8 cellular contexts compared by ENCODE assay signal in the genomic region with DNA sequence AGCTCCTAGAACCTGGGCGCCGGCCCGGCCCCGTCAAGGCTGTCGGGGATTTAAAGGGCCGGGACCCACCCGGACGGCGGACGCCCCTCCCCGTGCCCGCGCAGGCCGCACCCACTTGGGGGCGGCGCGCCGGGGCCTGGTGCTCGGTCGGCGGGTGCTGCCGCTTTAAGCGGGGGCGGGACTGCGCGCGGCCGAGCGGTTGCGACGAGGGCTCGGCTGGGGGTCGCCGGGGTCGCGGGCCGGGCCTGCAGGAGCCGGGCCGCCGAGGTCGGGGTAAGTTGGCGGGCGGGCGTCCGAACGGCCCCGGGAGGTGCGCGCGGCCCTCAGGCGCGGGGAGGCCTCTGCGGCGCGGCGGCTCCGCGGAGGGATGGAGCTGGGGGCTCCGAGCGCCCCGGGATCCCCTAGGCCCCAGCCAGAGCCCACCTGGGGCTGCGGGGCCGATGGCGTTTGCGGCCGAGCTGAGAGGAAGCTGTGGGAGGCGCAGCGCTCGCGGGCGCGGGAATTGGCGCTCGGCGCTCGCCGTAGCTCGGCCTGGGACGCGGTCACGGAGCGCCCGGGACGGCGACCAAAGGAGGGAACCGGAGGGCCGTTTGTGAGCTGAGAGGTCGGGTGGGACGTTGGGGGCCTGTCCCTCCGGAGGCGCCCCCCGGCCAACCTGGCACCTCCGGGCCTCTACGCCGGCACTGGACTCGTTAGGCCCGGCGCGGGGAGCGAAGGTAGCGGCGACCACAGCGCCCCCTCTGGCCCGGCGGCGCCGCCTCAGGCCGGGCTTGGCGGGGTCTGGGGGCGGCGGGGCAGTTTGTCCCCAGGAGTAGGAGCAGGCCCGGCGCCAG. TPM values are rescaled to one million over a fixed set of nuclear protein-coding genes. Genes with fewer than 3 reads are reported as not detected.
DNase-seq lines count a peak whose midpoint lies in the region; ATAC-seq and TF ChIP-seq lines count a peak whose summit lies in the region.

TSS of gene TRRAP (plus strand) at position 168 of the 833 bp plus-strand sequence. CDS start 2,619 bp downstream, outside the sequence.

- H3K27ac Mint-ChIP-seq in Caco-2 (ENCODE audit: unreplicated experiment), result no peak within 1 kb of the TSS
- H3K27ac Mint-ChIP-seq in nephron progenitor cell, result no peak within 1 kb of the TSS
- H3K27ac Mint-ChIP-seq in stimulated activated naive CD8-positive, alpha-beta T cell treated with anti-CD3 and anti-CD28 coated beads, Interleukin-15, amount 100 ng/mL, for 72 hours, result peak within 1 kb of the TSS; percentile 98 to 99

- POLR2A ChIA-PET in Caco-2 (lab: Charles Lee), result interaction anchor here (0.7 kb wide), 1 partner anchor 816 kb away, joined by 8 read pairs; no protein-coding TSS in a partner anchor

- CTCF ChIA-PET in Caco-2 (lab: Charles Lee), result interaction anchor here (0.6 kb wide), 1 partner anchor 160 kb away, joined by 3 read pairs; no protein-coding TSS in a partner anchor

- peak within 1 kb of the TSS; percentile 86 for H3K4me3 Mint-ChIP-seq in Caco-2 (ENCODE audit: unreplicated experiment)
- peak within 1 kb of the TSS; percentile 94 for H3K4me3 Mint-ChIP-seq in nephron progenitor cell
- H3K4me3 Mint-ChIP-seq in stimulated activated naive CD8-positive, alpha-beta T cell treated with anti-CD3 and anti-CD28 coated beads, Interleukin-15, amount 100 ng/mL, for 72 hours, result peak within 1 kb of the TSS; percentile 91 to 96

- H3K4me3 ChIP-seq in Caco-2 (ENCODE audit: low read depth, low read length) (peak within 1 kb of the TSS; percentile 99), fibroblast of the aortic adventitia (ENCODE audit: low read depth, low read length) (peak within 1 kb of the TSS; percentile 94)

- H3K27me3 ChIP-seq in Caco-2 (replicated peaks; ENCODE audit: control insufficient read depth, insufficient read depth, low read length), result no peaks in the 10 kb centered on the region

- TF ChIP-seq CTCF in Caco-2 (IDR thresholded peaks at IDR 0.05; ENCODE audit: insufficient read depth in 1 of 2, low read depth in 1 of 2, low read length in 1 of 2, severe bottlenecking in 1 of 2, unreplicated experiment in 1 of 2) (peak; percentile 74 to 91), fibroblast of the aortic adventitia (IDR thresholded peaks at IDR 0.05; ENCODE audit: insufficient read depth, low read length) (peak; percentile 66), nephron progenitor cell (IDR thresholded peaks at IDR 0.05) (peak; percentile 96)

- BruUV-seq in Caco-2 (replicated peaks; lab: Mats Ljungman, UMichigan), result TSS peak; percentile 81

- intact Hi-C loops in Caco-2 (cut with micrococcal nuclease; ENCODE audit: unreplicated experiment), result no loop called here

- ATAC-seq in GM19397 (IDR thresholded peaks at IDR 0.05; ENCODE audit: unreplicated experiment), result peak; percentile 82
- ATAC-seq in HG03571 (IDR thresholded peaks at IDR 0.05; ENCODE audit: unreplicated experiment), result peak; percentile 60
- ATAC-seq in stimulated activated naive CD8-positive, alpha-beta T cell treated with anti-CD3 and anti-CD28 coated beads, Interleukin-15, amount 100 ng/mL, for 72 hours, result peak; percentile 83

- no peaks in the 10 kb centered on the region for H3K4me1 ChIP-seq in Caco-2

- no peaks in the 10 kb centered on the region; the same call in 1 of the 2 replicates for H3K36me3 ChIP-seq in Caco-2 (ENCODE audit: control insufficient read depth, insufficient read depth, low read length)

- no peaks in the 10 kb centered on the region for H3K9me3 Mint-ChIP-seq in Caco-2 (ENCODE audit: unreplicated experiment)
- no peaks in the 10 kb centered on the region for H3K9me3 Mint-ChIP-seq in nephron progenitor cell
- H3K9me3 Mint-ChIP-seq in stimulated activated naive CD8-positive, alpha-beta T cell treated with anti-CD3 and anti-CD28 coated beads, Interleukin-15, amount 100 ng/mL, for 72 hours, result no peaks in the 10 kb centered on the region

- H3K36me3 Mint-ChIP-seq in Caco-2 (ENCODE audit: insufficient read depth, unreplicated experiment), result peaks cover 34% of the 10 kb centered on the region
- H3K36me3 Mint-ChIP-seq in nephron progenitor cell (ENCODE audit: low read depth), result peaks cover 19% of the 10 kb centered on the region

- H3K4me1 Mint-ChIP-seq in Caco-2 (ENCODE audit: low read depth, unreplicated experiment) (no peaks in the 10 kb centered on the region), nephron progenitor cell (peaks cover 26% of the 10 kb centered on the region)
- peaks cover 10% of the 10 kb centered on the region for H3K4me1 Mint-ChIP-seq in stimulated activated naive CD8-positive, alpha-beta T cell treated with anti-CD3 and anti-CD28 coated beads, Interleukin-15, amount 100 ng/mL, for 72 hours

- H3K27me3 Mint-ChIP-seq in Caco-2 (ENCODE audit: insufficient read depth, unreplicated experiment), result no peaks in the 10 kb centered on the region
- H3K27me3 Mint-ChIP-seq in nephron progenitor cell (ENCODE audit: low read depth, poor library complexity), result peaks cover 5% of the 10 kb centered on the region
- peaks cover 17% of the 10 kb centered on the region for H3K27me3 Mint-ChIP-seq in stimulated activated naive CD8-positive, alpha-beta T cell treated with anti-CD3 and anti-CD28 coated beads, Interleukin-15, amount 100 ng/mL, for 72 hours

- no peaks in the 10 kb centered on the region for H3K9me3 ChIP-seq in Caco-2

- DNase-seq in Caco-2 (peak; percentile 67 to 87), fibroblast of the aortic adventitia (ENCODE audit: low read depth) (peak; percentile 64), nephron progenitor cell (peak; percentile 84)
- DNase-seq in activated effector memory CD4-positive, alpha-beta T cell treated with Interleukin-2 at 50 U/mL for 16 hours, result peak; percentile 68
- DNase-seq in stimulated activated naive CD8-positive, alpha-beta T cell treated with anti-CD3 and anti-CD28 coated beads, Interleukin-15, amount 100 ng/mL, for 72 hours, result peak; percentile 86

TF ChIP-seq in PFSK-1, 5 proteins besides CTCF, POLR2A, EP300 and RAD21:
- TF ChIP-seq FOXP2 (optimal IDR thresholded peaks at IDR 0.05; ENCODE audit: borderline replicate concordance, extremely low read depth, extremely low read length, insufficient read depth), result peak; percentile 17
- peak; percentile 26; the same call in 1 of the 2 replicates for TF ChIP-seq TAF1 (IDR thresholded peaks at IDR 0.05; ENCODE audit: borderline replicate concordance, insufficient read depth, low read length)
- peak; percentile 24; the same call in 1 of the 2 replicates for TF ChIP-seq SIN3A (IDR thresholded peaks at IDR 0.05; ENCODE audit: borderline replicate concordance, insufficient read depth, low read length)
- TF ChIP-seq POLR2AphosphoS5 (IDR thresholded peaks at IDR 0.05; ENCODE audit: low read depth, low read length), result peak; percentile 52; the same call in 1 of the 2 replicates
- TF ChIP-seq, protein P1, sequence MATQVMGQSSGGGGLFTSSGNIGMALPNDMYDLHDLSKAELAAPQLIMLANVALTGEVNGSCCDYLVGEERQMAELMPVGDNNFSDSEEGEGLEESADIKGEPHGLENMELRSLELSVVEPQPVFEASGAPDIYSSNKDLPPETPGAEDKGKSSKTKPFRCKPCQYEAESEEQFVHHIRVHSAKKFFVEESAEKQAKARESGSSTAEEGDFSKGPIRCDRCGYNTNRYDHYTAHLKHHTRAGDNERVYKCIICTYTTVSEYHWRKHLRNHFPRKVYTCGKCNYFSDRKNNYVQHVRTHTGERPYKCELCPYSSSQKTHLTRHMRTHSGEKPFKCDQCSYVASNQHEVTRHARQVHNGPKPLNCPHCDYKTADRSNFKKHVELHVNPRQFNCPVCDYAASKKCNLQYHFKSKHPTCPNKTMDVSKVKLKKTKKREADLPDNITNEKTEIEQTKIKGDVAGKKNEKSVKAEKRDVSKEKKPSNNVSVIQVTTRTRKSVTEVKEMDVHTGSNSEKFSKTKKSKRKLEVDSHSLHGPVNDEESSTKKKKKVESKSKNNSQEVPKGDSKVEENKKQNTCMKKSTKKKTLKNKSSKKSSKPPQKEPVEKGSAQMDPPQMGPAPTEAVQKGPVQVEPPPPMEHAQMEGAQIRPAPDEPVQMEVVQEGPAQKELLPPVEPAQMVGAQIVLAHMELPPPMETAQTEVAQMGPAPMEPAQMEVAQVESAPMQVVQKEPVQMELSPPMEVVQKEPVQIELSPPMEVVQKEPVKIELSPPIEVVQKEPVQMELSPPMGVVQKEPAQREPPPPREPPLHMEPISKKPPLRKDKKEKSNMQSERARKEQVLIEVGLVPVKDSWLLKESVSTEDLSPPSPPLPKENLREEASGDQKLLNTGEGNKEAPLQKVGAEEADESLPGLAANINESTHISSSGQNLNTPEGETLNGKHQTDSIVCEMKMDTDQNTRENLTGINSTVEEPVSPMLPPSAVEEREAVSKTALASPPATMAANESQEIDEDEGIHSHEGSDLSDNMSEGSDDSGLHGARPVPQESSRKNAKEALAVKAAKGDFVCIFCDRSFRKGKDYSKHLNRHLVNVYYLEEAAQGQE (IDR thresholded peaks at IDR 0.05; ENCODE audit: insufficient read depth in 1 of 2, low read depth in 2 of 2, low read length in 2 of 2), result no peak

RNA-seq across cellular contexts. Expression of gene TRRAP, which starts in this region (rescaled TPM):
- total RNA-seq in Caco-2 (2022) (51.6 and 55.4 TPM in 2 replicates), fibroblast of the aortic adventitia (ENCODE audit: low replicate concordance) (9.6 and 17.4 TPM in 2 replicates)
- 29.4 TPM for polyA plus RNA-seq in PFSK-1 (2012; ENCODE audit: insufficient read length, low read depth)

Comparison
In these comparisons a context has a peak if more than half of its experiments do, and no peak if none do; other contexts are left out.
1. Peak in every context shown above with its lines: DNase-seq, ATAC-seq and H3K4me3 ChIP-seq.
2. H3K27ac Mint-ChIP-seq: peak in stimulated activated naive CD8-positive, alpha-beta T cell treated with anti-CD3 and anti-CD28 coated beads, Interleukin-15, amount 100 ng/mL, for 72 hours (2 of 2); none in Caco-2 (single experiment) and nephron progenitor cell (single experiment).